In the genomic region with DNA sequence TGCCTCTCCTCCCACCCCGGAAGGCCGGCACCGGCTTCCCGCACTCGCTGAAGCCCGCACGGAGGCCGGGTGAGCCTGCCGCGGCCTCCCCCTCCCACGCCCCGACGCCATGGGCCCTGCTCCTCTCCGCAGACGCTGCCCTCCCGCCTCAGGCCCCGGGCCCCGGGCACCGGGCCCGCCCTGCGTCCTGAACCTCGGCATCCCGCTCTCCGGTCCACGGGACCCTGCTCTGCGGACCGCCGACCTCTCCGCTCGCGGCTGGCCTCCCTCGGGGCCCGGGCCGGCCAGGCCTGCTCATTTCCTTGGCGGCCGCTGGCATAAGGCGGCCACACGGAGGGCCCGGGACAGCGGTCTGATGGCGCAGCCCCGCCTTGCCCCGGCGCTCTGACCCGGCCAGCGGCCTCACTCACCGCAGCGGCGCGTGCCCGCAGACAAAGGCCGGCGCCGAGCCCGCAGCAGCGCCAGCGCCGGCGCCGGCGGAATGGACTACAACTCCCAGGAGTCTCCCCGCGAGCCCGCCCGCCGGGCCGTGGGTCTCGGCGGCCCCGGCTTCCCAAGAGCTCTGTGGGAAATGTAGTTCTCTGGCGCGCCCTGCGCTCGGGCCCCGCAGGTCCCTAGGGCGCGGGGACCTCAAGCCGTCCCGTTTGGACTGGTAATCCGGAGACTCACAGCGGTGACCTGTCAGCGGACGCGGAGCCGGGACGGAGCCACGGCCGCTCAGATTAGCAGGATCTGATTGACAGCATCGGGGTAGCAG, we compare ENCODE assay signal across 8 cellular contexts. TPM values are rescaled to one million over a fixed set of nuclear protein-coding genes. Genes with fewer than 3 reads are reported as not detected.
DNase-seq lines count a peak whose midpoint lies in the region; ATAC-seq and TF ChIP-seq lines count a peak whose summit lies in the region.

A gene with protein sequence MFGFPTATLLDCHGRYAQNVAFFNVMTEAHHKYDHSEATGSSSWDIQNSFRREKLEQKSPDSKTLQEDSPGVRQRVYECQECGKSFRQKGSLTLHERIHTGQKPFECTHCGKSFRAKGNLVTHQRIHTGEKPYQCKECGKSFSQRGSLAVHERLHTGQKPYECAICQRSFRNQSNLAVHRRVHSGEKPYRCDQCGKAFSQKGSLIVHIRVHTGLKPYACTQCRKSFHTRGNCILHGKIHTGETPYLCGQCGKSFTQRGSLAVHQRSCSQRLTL (minus strand): TSS at position 490 of the 757 bp plus-strand sequence. CDS start 2,748 bp downstream, outside the sequence.

- peak within 1 kb of the TSS; percentile 75 for H3K4ac ChIP-seq in trophoblast cell (ENCODE audit: low read depth, low read length)

- H3K4me1 ChIP-seq in HAP-1: peaks cover 4% of the 10 kb centered on the region
- H3K4me1 ChIP-seq in trophoblast cell (ENCODE audit: control insufficient read depth in 1 of 2, insufficient read depth in 2 of 2, low read length in 2 of 2): peaks cover 0 to 7% of the 10 kb centered on the region in 2 experiments
- H3K4me1 ChIP-seq in tibial artery: peaks cover 0 to 17% (median 2%) of the 10 kb centered on the region in 4 donors

- H3K27me3 ChIP-seq in HAP-1 (ENCODE audit: low read depth): no peaks in the 10 kb centered on the region
- H3K27me3 ChIP-seq in MG63: no peaks in the 10 kb centered on the region
- H3K27me3 ChIP-seq in trophoblast cell (ENCODE audit: insufficient read depth, low read length): peaks cover 2% of the 10 kb centered on the region
- peaks cover 0 to 3% of the 10 kb centered on the region in 2 donors for H3K27me3 ChIP-seq in tibial artery

- peak; percentile 97 for ATAC-seq in activated naive CD8-positive, alpha-beta T cell treated with anti-CD3 and anti-CD28 coated beads, Interleukin-2, amount 50 U/mL, for 24 hours

- peak within 1 kb of the TSS; percentile 89 for H4K91ac ChIP-seq in trophoblast cell (ENCODE audit: low read depth, low read length)

- H3K79me2 ChIP-seq in trophoblast cell (ENCODE audit: control insufficient read depth, insufficient read depth, low read length, poor library complexity): peaks cover 5% of the 10 kb centered on the region

- H3K14ac ChIP-seq in trophoblast cell (ENCODE audit: low read length): peak within 1 kb of the TSS; percentile 92

- peak within 1 kb of the TSS; percentile 24 for H2AK5ac ChIP-seq in trophoblast cell (ENCODE audit: low read length)

- no CpG with 5 or more reads among the region's 89 CpGs for WGBS in trophoblast cell (ENCODE audit: extremely low coverage, insufficient coverage, insufficient read length)

- peak within 1 kb of the TSS; percentile 76 for H3K18ac ChIP-seq in trophoblast cell (ENCODE audit: low read length)

- peak within 1 kb of the TSS; percentile 26 for H2BK5ac ChIP-seq in trophoblast cell (ENCODE audit: low read depth, low read length, poor library complexity)

- H3K27ac Mint-ChIP-seq in activated naive CD8-positive, alpha-beta T cell treated with anti-CD3 and anti-CD28 coated beads, Interleukin-2, amount 50 U/mL, for 24 hours: peak within 1 kb of the TSS; percentile 87

- in situ Hi-C loops in HAP-1 (cut with MboI; ENCODE audit: low sequenced_read_pairs): no loop called here

- H3K36me3 Mint-ChIP-seq in activated naive CD8-positive, alpha-beta T cell treated with anti-CD3 and anti-CD28 coated beads, Interleukin-2, amount 50 U/mL, for 24 hours (ENCODE audit: low read depth): peaks cover 41% of the 10 kb centered on the region

- H3K79me1 ChIP-seq in trophoblast cell (ENCODE audit: low read length): peaks cover 7% of the 10 kb centered on the region

- peak within 1 kb of the TSS; percentile 92 for H2AFZ ChIP-seq in trophoblast cell (ENCODE audit: insufficient read depth, low read length, poor library complexity)

- H3K9ac ChIP-seq in trophoblast cell (ENCODE audit: low read length): peak within 1 kb of the TSS; percentile 96

- H4K12ac ChIP-seq in trophoblast cell (ENCODE audit: low read depth, low read length): peak within 1 kb of the TSS; percentile 97

- H3K27me3 Mint-ChIP-seq in activated naive CD8-positive, alpha-beta T cell treated with anti-CD3 and anti-CD28 coated beads, Interleukin-2, amount 50 U/mL, for 24 hours: no peaks in the 10 kb centered on the region

- H3K27ac ChIP-seq in trophoblast cell (ENCODE audit: low read depth, low read length) (no peak within 1 kb of the TSS), tibial artery (peak within 1 kb of the TSS; percentile 82 to 87)

- H3K9me3 Mint-ChIP-seq in activated naive CD8-positive, alpha-beta T cell treated with anti-CD3 and anti-CD28 coated beads, Interleukin-2, amount 50 U/mL, for 24 hours: peaks cover 29% of the 10 kb centered on the region

- peak within 1 kb of the TSS; percentile 41 for H3K4me3 ChIP-seq in HAP-1
- peak within 1 kb of the TSS; percentile 63 for H3K4me3 ChIP-seq in MG63
- peak within 1 kb of the TSS; percentile 91 for H3K4me3 ChIP-seq in trophoblast cell (ENCODE audit: low read depth, low read length)
- H3K4me3 ChIP-seq in tibial artery: peak within 1 kb of the TSS; percentile 82 to 94

- H3K36me3 ChIP-seq in HAP-1 (replicated peaks) (peaks cover 4% of the 10 kb centered on the region), MG63 (peaks cover 42% of the 10 kb centered on the region), trophoblast cell (ENCODE audit: control insufficient read depth in 1 of 2, insufficient read depth in 2 of 2, low read length in 2 of 2) (peaks cover 9 to 17% of the 10 kb centered on the region in 2 experiments), tibial artery (peaks cover 29 to 35% (median 31%) of the 10 kb centered on the region in 3 donors)

- peaks cover 15% of the 10 kb centered on the region for H3K4me1 Mint-ChIP-seq in activated naive CD8-positive, alpha-beta T cell treated with anti-CD3 and anti-CD28 coated beads, Interleukin-2, amount 50 U/mL, for 24 hours

- H3K9me3 ChIP-seq in HAP-1: peaks cover 15% of the 10 kb centered on the region
- H3K9me3 ChIP-seq in MG63: peaks cover 42% of the 10 kb centered on the region
- H3K9me3 ChIP-seq in trophoblast cell (ENCODE audit: insufficient read depth, low read depth, low read length): peaks cover 11% of the 10 kb centered on the region
- H3K9me3 ChIP-seq in tibial artery: peaks cover 7 to 36% (median 31%) of the 10 kb centered on the region in 3 donors

- peak within 1 kb of the TSS; percentile 8 for H2BK12ac ChIP-seq in trophoblast cell (ENCODE audit: low read length)

- intact Hi-C loops in cardiac septum (cut with DNase I) (no loop called here), tibial artery (cut with DNase I; ENCODE audit: low total_unique reads) (no loop called here)

- TF ChIP-seq CTCF in tibial artery (IDR thresholded peaks at IDR 0.05): no peak

- peak within 1 kb of the TSS; percentile 82 for H3K4me3 Mint-ChIP-seq in activated naive CD8-positive, alpha-beta T cell treated with anti-CD3 and anti-CD28 coated beads, Interleukin-2, amount 50 U/mL, for 24 hours

- peak; percentile 73 for DNase-seq in GM04504 (ENCODE audit: low read depth)
- DNase-seq in HAP-1 (ENCODE audit: low spot score in 2 of 2): peak; percentile 72 to 84
- DNase-seq in MG63: peak; percentile 90
- peak; percentile 70 for DNase-seq in T follicular helper cell (ENCODE audit: low read depth)
- DNase-seq in activated naive CD8-positive, alpha-beta T cell treated with anti-CD3 and anti-CD28 coated beads, Interleukin-2, amount 50 U/mL, for 24 hours: peak; percentile 78
- peak; percentile 90 for DNase-seq in cardiac septum (ENCODE audit: low spot score)
- DNase-seq in trophoblast cell: peak; percentile 90 to 95
- peak; percentile 80 to 88 for DNase-seq in tibial artery

- H3K4me2 ChIP-seq in trophoblast cell (ENCODE audit: low read length): peak within 1 kb of the TSS; percentile 84

- no peak within 1 kb of the TSS for H3K23ac ChIP-seq in trophoblast cell (ENCODE audit: low read length)

- peak within 1 kb of the TSS; percentile 98 for H4K8ac ChIP-seq in trophoblast cell (ENCODE audit: low read depth, low read length)

- H2BK120ac ChIP-seq in trophoblast cell (ENCODE audit: insufficient read depth, low read length, poor library complexity): peak within 1 kb of the TSS; percentile 70

RNA-seq across cellular contexts. Expression of the gene that starts here (rescaled TPM):
- 70.6 and 72.7 TPM in 2 replicates for total RNA-seq in MG63 (2014; rRNA removed; shearing (Covaris generic); ENCODE audit: low replicate concordance)
- total RNA-seq in cardiac septum: 38.1 TPM
- 13.0 and 13.4 TPM in 2 replicates for polyA plus RNA-seq in trophoblast cell (2013)

Comparison
In these comparisons a context has a peak if more than half of its experiments do, and no peak if none do; other contexts are left out.
1. H3K4me3 ChIP-seq: peak in every context shown above with its lines; median percentile 91 in trophoblast cell; 88 in tibial artery; 63 in MG63; 41 in HAP-1.